Comparison of ENCODE assay signal across 8 cellular contexts in genomic region chr15:66701422-66702034, GRCh38. TPM values are rescaled to one million over a fixed set of nuclear protein-coding genes. Genes with fewer than 3 reads are reported as not detected.
A peak's percentile ranks its signal among the peaks of the same experiment; 100 is the strongest.
DNase-seq lines count a peak whose midpoint lies in the region; ATAC-seq and TF ChIP-seq lines count a peak whose summit lies in the region.

No MANE protein-coding gene starts in this region.

- intact Hi-C loops in lower leg skin (cut with DNase I; ENCODE audit: low total_unique reads) (no loop called here), stomach (cut with DNase I; ENCODE audit: low total_unique reads) (no loop called here)

- peak overlapping the region; percentile 96 for H3K4me3 Mint-ChIP-seq in T-helper 17 cell

- H3K9me3 ChIP-seq in T-helper 17 cell (ENCODE audit: control insufficient read depth, low read length, poor library complexity, severe bottlenecking) (no peaks in the 10 kb centered on the region), stomach (no peaks in the 10 kb centered on the region)

- TF ChIP-seq EP300 in stomach (IDR thresholded peaks at IDR 0.05) = no peak

- peak; percentile 70 for DNase-seq in AG20443 (ENCODE audit: low spot score)
- peak in 1 of 3 donors; percentile 9 for DNase-seq in T-helper 17 cell
- peak; percentile 40 to 91 for DNase-seq in lower leg skin (ENCODE audit: low spot score in 2 of 2)
- DNase-seq in stomach = peak; percentile 33

- no peak overlapping the region for H3K27ac Mint-ChIP-seq in T-helper 17 cell

- peak overlapping the region; percentile 39 for H3K27ac ChIP-seq in cingulate gyrus (ENCODE audit: low read depth, low read length)
- peak overlapping the region; percentile 86 to 90 (median 90) for H3K27ac ChIP-seq in stomach

- 0 to 1% methylated on average over 18 to 22 of the region's 48 CpGs for WGBS in lower leg skin, 2 donors
- WGBS in stomach, 5 donors = 0 to 2% (median 1%) methylated on average over 27 to 48 of the region's 48 CpGs

- peaks cover 2% of the 10 kb centered on the region for H3K36me3 Mint-ChIP-seq in T-helper 17 cell (ENCODE audit: low read depth)

- H3K4me3 ChIP-seq in lower leg skin (ENCODE audit: low read depth, poor library complexity, severe bottlenecking) = peak overlapping the region; percentile 52
- peak overlapping the region; percentile 72 to 97 (median 82) for H3K4me3 ChIP-seq in stomach

- peak; percentile 41 for ATAC-seq in GM18907 (IDR thresholded peaks at IDR 0.05; ENCODE audit: unreplicated experiment)
- peak; percentile 7 for ATAC-seq in HG03378 (IDR thresholded peaks at IDR 0.05; ENCODE audit: unreplicated experiment)
- ATAC-seq in T-helper 17 cell = peak; percentile 45
- ATAC-seq in HG03025 (IDR thresholded peaks at IDR 0.05; ENCODE audit: low FRiP score, unreplicated experiment) = no peak

- H3K4me1 ChIP-seq in stomach = peaks cover 28 to 57% (median 51%) of the 10 kb centered on the region in 4 donors

- H3K4me1 Mint-ChIP-seq in T-helper 17 cell = peaks cover 13% of the 10 kb centered on the region

- H3K36me3 ChIP-seq in stomach = no peaks in the 10 kb centered on the region

- peaks cover 0 to 20% (median 0%) of the 10 kb centered on the region in 3 donors for H3K27me3 ChIP-seq in stomach

- TF ChIP-seq CTCF in lower leg skin (IDR thresholded peaks at IDR 0.05) (no peak), stomach (IDR thresholded peaks at IDR 0.05) (no peak)

- TF ChIP-seq POLR2A in lower leg skin (IDR thresholded peaks at IDR 0.05) (no peak), stomach (IDR thresholded peaks at IDR 0.05) (peak in 1 of 4 donors; percentile 17)

- peaks cover 32% of the 10 kb centered on the region for H3K27me3 Mint-ChIP-seq in T-helper 17 cell

RNA-seq across cellular contexts. Expression of gene SMAD6, which starts 0.5 kb away (rescaled TPM):
- total RNA-seq in T-helper 17 cell (under 1 TPM in 1 of 2 donors, not detected in 1; 0.10 TPM), lower leg skin (1 to 10 TPM; 2.0 to 9.1 (median 6.7) TPM), stomach (100 to 1,000 TPM in 2 of 5 donors, 10 to 100 TPM in 3; 20.4 to 112 (median 76.4) TPM)
- polyA plus RNA-seq in stomach = 1 to 10 TPM; 4.0 to 5.7 (median 4.6) TPM
